In genomic region chr12:5070090-5070489, GRCh38 we compare ENCODE assay signal across 17 cellular contexts. TPM values are rescaled to one million over a fixed set of nuclear protein-coding genes. Genes with fewer than 3 reads are reported as not detected.
DNase-seq lines count a peak whose midpoint lies in the region; ATAC-seq and TF ChIP-seq lines count a peak whose summit lies in the region.
"Had no signal": no experiment of that assay in that cellular context is flagged by ENCODE, and none has a peak within 500 bp of the region (broad histone marks: within the 10 kb centered on the region; RNA-seq: fewer than 3 reads in every experiment).

No MANE protein-coding gene starts in this region.

- no peaks in the 10 kb centered on the region for H4K20me1 ChIP-seq in neural progenitor cell (ENCODE audit: low read depth)
- H4K20me1 ChIP-seq: BLaER1 had no signal

- H3K9me3 ChIP-seq in WERI-Rb-1 (ENCODE audit: severe bottlenecking) (no peaks in the 10 kb centered on the region), neural progenitor cell (ENCODE audit: low read depth) (no peaks in the 10 kb centered on the region)
- H3K9me3 ChIP-seq: BLaER1, Caco-2, HAP-1 had no signal

- H3K27me3 Mint-ChIP-seq in activated naive CD8-positive, alpha-beta T cell treated with anti-CD3 and anti-CD28 coated beads for 36 hours = peaks cover 6% of the 10 kb centered on the region
- peaks cover 5% of the 10 kb centered on the region for H3K27me3 Mint-ChIP-seq in activated naive CD8-positive, alpha-beta T cell treated with anti-CD3 and anti-CD28 coated beads, Interleukin-2, amount 50 U/mL, for 24 hours
- peaks cover 10% of the 10 kb centered on the region for H3K27me3 Mint-ChIP-seq in neural progenitor cell (ENCODE audit: insufficient read depth, low read depth)
- peaks cover 6 to 11% of the 10 kb centered on the region in 2 donors for H3K27me3 Mint-ChIP-seq in natural killer cell treated with Interleukin-12 subunit alpha and Interleukin-12 subunit beta and Interleukin-15 and Interleukin-18, amount 100 ng/mL, for 72 hours

- TF ChIP-seq CTCF in WERI-Rb-1 (IDR thresholded peaks at IDR 0.05; ENCODE audit: low read depth, low read length) = no peak
- TF ChIP-seq CTCF in neural progenitor cell (IDR thresholded peaks at IDR 0.05) = no peak

- H3K4me3 Mint-ChIP-seq in activated naive CD8-positive, alpha-beta T cell treated with anti-CD3 and anti-CD28 coated beads for 36 hours = no peak overlapping the region
- H3K4me3 Mint-ChIP-seq in activated naive CD8-positive, alpha-beta T cell treated with anti-CD3 and anti-CD28 coated beads, Interleukin-2, amount 50 U/mL, for 24 hours = no peak overlapping the region
- no peak overlapping the region for H3K4me3 Mint-ChIP-seq in neural progenitor cell
- no peak overlapping the region for H3K4me3 Mint-ChIP-seq in natural killer cell treated with Interleukin-12 subunit alpha and Interleukin-12 subunit beta and Interleukin-15 and Interleukin-18, amount 100 ng/mL, for 72 hours
- H3K4me3 Mint-ChIP-seq: CD8-positive, alpha-beta memory T cell; HFFc6 had no signal

- H3K27ac ChIP-seq in WERI-Rb-1 (no peak overlapping the region), neural progenitor cell (no peak overlapping the region)
- H3K27ac ChIP-seq: BLaER1 had no signal

- no peaks in the 10 kb centered on the region for H3K4me1 Mint-ChIP-seq in activated naive CD8-positive, alpha-beta T cell treated with anti-CD3 and anti-CD28 coated beads for 36 hours
- H3K4me1 Mint-ChIP-seq in activated naive CD8-positive, alpha-beta T cell treated with anti-CD3 and anti-CD28 coated beads, Interleukin-2, amount 50 U/mL, for 24 hours = no peaks in the 10 kb centered on the region
- H3K4me1 Mint-ChIP-seq in neural progenitor cell = peaks cover 22% of the 10 kb centered on the region
- no peaks in the 10 kb centered on the region for H3K4me1 Mint-ChIP-seq in natural killer cell treated with Interleukin-12 subunit alpha and Interleukin-12 subunit beta and Interleukin-15 and Interleukin-18, amount 100 ng/mL, for 72 hours (ENCODE audit: low read depth in 2 of 2)
- H3K4me1 Mint-ChIP-seq: CD8-positive, alpha-beta memory T cell had no signal

- H3K36me3 ChIP-seq in WERI-Rb-1 (no peaks in the 10 kb centered on the region), neural progenitor cell (no peaks in the 10 kb centered on the region)
- H3K36me3 ChIP-seq: BLaER1, HAP-1 had no signal

- DNase-seq in NCI-H1105 (lab: John Stamatoyannopoulos, UW) (peak; percentile 18), NCI-H1105 treated with DMSO at 0.1 percent for 48 hours (lab: John Stamatoyannopoulos, UW) (no peak), WERI-Rb-1 (peak; percentile 45), neural progenitor cell (ENCODE audit: low spot score) (no peak), HCEC 1CT (no peak)
- no peak for DNase-seq in activated naive CD8-positive, alpha-beta T cell treated with anti-CD3 and anti-CD28 coated beads for 36 hours
- no peak for DNase-seq in activated naive CD8-positive, alpha-beta T cell treated with anti-CD3 and anti-CD28 coated beads, Interleukin-2, amount 50 U/mL, for 24 hours
- no peak for DNase-seq in natural killer cell treated with Interleukin-12 subunit alpha and Interleukin-12 subunit beta and Interleukin-15 and Interleukin-18, amount 100 ng/mL, for 72 hours (ENCODE audit: low spot score)
- DNase-seq: 8988T; AML-193; Caco-2; CD8-positive, alpha-beta memory T cell; DND-41; GDM1; HFFc6 had no signal

- peaks cover 36% of the 10 kb centered on the region for H3K4me1 ChIP-seq in neural progenitor cell
- H3K4me1 ChIP-seq: Caco-2 had no signal

- no peak overlapping the region for H3K4me3 ChIP-seq in WERI-Rb-1 (ENCODE audit: low read depth, low read length)
- H3K4me3 ChIP-seq in neural progenitor cell = no peak overlapping the region
- H3K4me3 ChIP-seq: BLaER1, HAP-1 had no signal

- no peaks in the 10 kb centered on the region for H3K36me3 Mint-ChIP-seq in activated naive CD8-positive, alpha-beta T cell treated with anti-CD3 and anti-CD28 coated beads for 36 hours
- no peaks in the 10 kb centered on the region for H3K36me3 Mint-ChIP-seq in activated naive CD8-positive, alpha-beta T cell treated with anti-CD3 and anti-CD28 coated beads, Interleukin-2, amount 50 U/mL, for 24 hours (ENCODE audit: low read depth)
- no peaks in the 10 kb centered on the region for H3K36me3 Mint-ChIP-seq in neural progenitor cell
- no peaks in the 10 kb centered on the region for H3K36me3 Mint-ChIP-seq in natural killer cell treated with Interleukin-12 subunit alpha and Interleukin-12 subunit beta and Interleukin-15 and Interleukin-18, amount 100 ng/mL, for 72 hours
- H3K36me3 Mint-ChIP-seq: CD8-positive, alpha-beta memory T cell had no signal

- H3K9ac ChIP-seq in neural progenitor cell = no peak overlapping the region
- H3K9ac ChIP-seq: BLaER1 had no signal

- H3K9me3 Mint-ChIP-seq in activated naive CD8-positive, alpha-beta T cell treated with anti-CD3 and anti-CD28 coated beads for 36 hours = no peaks in the 10 kb centered on the region
- H3K9me3 Mint-ChIP-seq in activated naive CD8-positive, alpha-beta T cell treated with anti-CD3 and anti-CD28 coated beads, Interleukin-2, amount 50 U/mL, for 24 hours = no peaks in the 10 kb centered on the region
- no peaks in the 10 kb centered on the region for H3K9me3 Mint-ChIP-seq in neural progenitor cell
- H3K9me3 Mint-ChIP-seq in natural killer cell treated with Interleukin-12 subunit alpha and Interleukin-12 subunit beta and Interleukin-15 and Interleukin-18, amount 100 ng/mL, for 72 hours = no peaks in the 10 kb centered on the region
- H3K9me3 Mint-ChIP-seq: HFFc6 had no signal

- H3K27me3 ChIP-seq in WERI-Rb-1 (ENCODE audit: insufficient read depth, low read depth, severe bottlenecking) = no peaks in the 10 kb centered on the region
- no peaks in the 10 kb centered on the region for H3K27me3 ChIP-seq in neural progenitor cell
- H3K27me3 ChIP-seq: BLaER1 had no signal

- H3K27ac Mint-ChIP-seq in activated naive CD8-positive, alpha-beta T cell treated with anti-CD3 and anti-CD28 coated beads for 36 hours = peak overlapping the region; percentile 30
- no peak overlapping the region for H3K27ac Mint-ChIP-seq in activated naive CD8-positive, alpha-beta T cell treated with anti-CD3 and anti-CD28 coated beads, Interleukin-2, amount 50 U/mL, for 24 hours
- H3K27ac Mint-ChIP-seq in neural progenitor cell = no peak overlapping the region
- H3K27ac Mint-ChIP-seq in natural killer cell treated with Interleukin-12 subunit alpha and Interleukin-12 subunit beta and Interleukin-15 and Interleukin-18, amount 100 ng/mL, for 72 hours = no peak overlapping the region
- H3K27ac Mint-ChIP-seq: CD8-positive, alpha-beta memory T cell; HFFc6 had no signal

- ATAC-seq in activated naive CD8-positive, alpha-beta T cell treated with anti-CD3 and anti-CD28 coated beads, Interleukin-2, amount 50 U/mL, for 24 hours = no peak
- no peak for ATAC-seq in natural killer cell treated with Interleukin-12 subunit alpha and Interleukin-12 subunit beta and Interleukin-15 and Interleukin-18, amount 100 ng/mL, for 72 hours

- no peak overlapping the region for H2AFZ ChIP-seq in neural progenitor cell (replicated peaks)

- H3F3A ChIP-seq in neural progenitor cell (ENCODE audit: low read depth) = no peaks in the 10 kb centered on the region

- H3K4me2 ChIP-seq in neural progenitor cell = peak overlapping the region; percentile 50
- H3K4me2 ChIP-seq: BLaER1 had no signal

- no peaks in the 10 kb centered on the region for H3K79me2 ChIP-seq in neural progenitor cell (ENCODE audit: low read depth)

RNA-seq across cellular contexts. Expression of gene KCNA5, which starts 26.4 kb away (rescaled TPM):
- not detected for total RNA-seq in activated naive CD8-positive, alpha-beta T cell treated with anti-CD3 and anti-CD28 coated beads for 36 hours
- total RNA-seq in neural progenitor cell (ENCODE audit: low replicate concordance) = 0.19 and 1.1 TPM in 2 replicates
- total RNA-seq in natural killer cell treated with Interleukin-12 subunit alpha and Interleukin-12 subunit beta and Interleukin-15 and Interleukin-18, amount 100 ng/mL, for 72 hours = not detected
- total RNA-seq: Caco-2; CD8-positive, alpha-beta memory T cell; HFFc6 had no signal

Comparison
In these comparisons a context has a peak if more than half of its experiments do, and no peak if none do; other contexts are left out.
1. DNase-seq: peak in NCI-H1105 (single experiment) and WERI-Rb-1 (single experiment); none in NCI-H1105 treated with DMSO at 0.1 percent for 48 hours (single experiment), activated naive CD8-positive, alpha-beta T cell treated with anti-CD3 and anti-CD28 coated beads for 36 hours (single experiment), activated naive CD8-positive, alpha-beta T cell treated with anti-CD3 and anti-CD28 coated beads, Interleukin-2, amount 50 U/mL, for 24 hours (single experiment), neural progenitor cell (single experiment), HCEC 1CT (single experiment) and natural killer cell treated with Interleukin-12 subunit alpha and Interleukin-12 subunit beta and Interleukin-15 and Interleukin-18, amount 100 ng/mL, for 72 hours (single experiment).